In the genomic region with DNA sequence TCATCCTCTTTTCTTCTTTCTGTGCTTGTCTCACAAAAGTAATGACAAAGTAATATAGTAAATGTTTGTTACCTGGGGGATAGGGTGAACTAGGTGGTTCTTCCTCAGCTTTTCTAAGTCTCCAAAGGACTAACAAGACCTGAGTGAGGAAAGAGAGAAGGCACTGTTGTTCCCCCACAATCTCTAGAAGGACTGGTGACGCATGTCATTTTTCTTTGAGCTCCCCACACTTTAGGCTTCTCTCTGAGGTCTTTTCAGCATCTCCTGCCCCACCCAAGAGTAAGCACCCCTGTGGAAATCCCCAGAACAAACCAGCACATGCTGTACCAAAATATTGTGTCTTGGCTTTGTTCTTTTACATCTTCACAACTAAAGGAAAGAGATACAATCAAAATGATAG, we compare ENCODE assay signal across 11 cellular contexts. TPM values are rescaled to one million over a fixed set of nuclear protein-coding genes. Genes with fewer than 3 reads are reported as not detected.
DNase-seq lines count a peak whose midpoint lies in the region; ATAC-seq and TF ChIP-seq lines count a peak whose summit lies in the region.
"Had no signal": no experiment of that assay in that cellular context is flagged by ENCODE, and none has a peak within 500 bp of the region (broad histone marks: within the 10 kb centered on the region; RNA-seq: fewer than 3 reads in every experiment).

No MANE protein-coding gene starts in this region.

- no peak overlapping the region for H2BK120ac ChIP-seq in H9 (ENCODE audit: low read depth, low read length, poor library complexity, severe bottlenecking)

- no peak overlapping the region for H3K56ac ChIP-seq in H9 (ENCODE audit: insufficient read length, low read depth, low read length)

- H3K9me3 Mint-ChIP-seq in naive thymus-derived CD8-positive, alpha-beta T cell: no peaks in the 10 kb centered on the region
- H3K9me3 Mint-ChIP-seq in H9: no peaks in the 10 kb centered on the region; a peak in 1 of 5 replicates

- no peak overlapping the region for H2BK5ac ChIP-seq in H9 (ENCODE audit: insufficient read length, low read length)

- no peak overlapping the region for H2BK20ac ChIP-seq in H9 (ENCODE audit: low read depth, low read length, poor library complexity, severe bottlenecking)

- no peak overlapping the region for H3T11ph ChIP-seq in H9 (ENCODE audit: low read length)

- no peak overlapping the region for H4K5ac ChIP-seq in H9 (ENCODE audit: insufficient read length, low read depth, low read length)

- no peak overlapping the region for H3K4me3 ChIP-seq in left ventricle myocardium inferior
- H3K4me3 ChIP-seq in right atrium auricular region: no peak overlapping the region
- peak overlapping the region in 2 of 4 donors; percentile 2 to 12 for H3K4me3 ChIP-seq in upper lobe of left lung
- H3K4me3 ChIP-seq: heart right ventricle had no signal

- DNase-seq in left ventricle myocardium inferior: no peak
- DNase-seq in right atrium auricular region (ENCODE audit: low spot score): no peak
- peak; percentile 64 for DNase-seq in activated effector memory CD4-positive, alpha-beta T cell treated with Interleukin-2 at 50 U/mL for 16 hours
- DNase-seq in naive thymus-derived CD8-positive, alpha-beta T cell: peak; percentile 21 to 96 (median 82)
- DNase-seq in upper lobe of left lung: no peak
- no peak for DNase-seq in COR-L47 (lab: John Stamatoyannopoulos, UW)
- DNase-seq in SW480 (ENCODE audit: low spot score): no peak
- no peak for DNase-seq in H9
- DNase-seq: cerebellar nuclear complex, heart right ventricle, NCI-H2107 had no signal

- no peak for TF ChIP-seq CTCF in left ventricle myocardium inferior (IDR thresholded peaks at IDR 0.05; ENCODE audit: borderline replicate concordance)
- TF ChIP-seq CTCF in right atrium auricular region (IDR thresholded peaks at IDR 0.05): no peak
- TF ChIP-seq CTCF in upper lobe of left lung (IDR thresholded peaks at IDR 0.05): no peak
- no peak for TF ChIP-seq CTCF in H9 (conservative IDR thresholded peaks at IDR 0.05)

- no peak overlapping the region for H2BK15ac ChIP-seq in H9 (ENCODE audit: low read depth, low read length)

- no peaks in the 10 kb centered on the region for H3K79me2 ChIP-seq in H9 (ENCODE audit: insufficient read depth, low read length)

- H2BK12ac ChIP-seq in H9 (ENCODE audit: insufficient read length, low read depth, low read length): no peak overlapping the region

- H3K27ac ChIP-seq in left ventricle myocardium inferior (replicated peaks): peak overlapping the region; percentile 45
- H3K27ac ChIP-seq in right atrium auricular region: no peak overlapping the region
- H3K27ac ChIP-seq in upper lobe of left lung: peak overlapping the region; percentile 77 to 92 (median 86)
- no peak overlapping the region for H3K27ac ChIP-seq in H9 (ENCODE audit: insufficient read length, low read depth, low read length)

- no peaks in the 10 kb centered on the region for H3K36me3 ChIP-seq in left ventricle myocardium inferior
- H3K36me3 ChIP-seq in right atrium auricular region: no peaks in the 10 kb centered on the region
- no peaks in the 10 kb centered on the region for H3K36me3 ChIP-seq in upper lobe of left lung
- H3K36me3 ChIP-seq: heart right ventricle had no signal

- H2AFZ ChIP-seq in H9 (ENCODE audit: low read length): no peak overlapping the region

- H2AK5ac ChIP-seq in H9 (ENCODE audit: insufficient read length, low read length): no peak overlapping the region

- H4K20me1 ChIP-seq in H9 (ENCODE audit: control insufficient read depth, insufficient read depth, insufficient read length): no peaks in the 10 kb centered on the region

- no peak overlapping the region for H4K8ac ChIP-seq in H9 (replicated peaks; ENCODE audit: insufficient read length, low read depth, low read length)

- peak in 2 of 4 donors; percentile 19 to 61 for TF ChIP-seq POLR2A in upper lobe of left lung (IDR thresholded peaks at IDR 0.05)

- H3K4ac ChIP-seq in H9 (ENCODE audit: low read depth, low read length): no peak overlapping the region

- H3K4me1 ChIP-seq in left ventricle myocardium inferior: peaks cover 4% of the 10 kb centered on the region
- H3K4me1 ChIP-seq in right atrium auricular region: peaks cover 0 to 8% of the 10 kb centered on the region in 2 donors
- H3K4me1 ChIP-seq in upper lobe of left lung: peaks cover 13 to 23% (median 16%) of the 10 kb centered on the region in 4 donors
- peaks cover 4% of the 10 kb centered on the region; the same call in 1 of the 2 replicates for H3K4me1 ChIP-seq in H9 (ENCODE audit: insufficient read depth, low read length)

- H3K27ac Mint-ChIP-seq in naive thymus-derived CD8-positive, alpha-beta T cell: peak overlapping the region; percentile 95 to 100 (median 100)
- H3K27ac Mint-ChIP-seq in H9: no peak overlapping the region

- H3K4me3 Mint-ChIP-seq in naive thymus-derived CD8-positive, alpha-beta T cell: peak overlapping the region; percentile 82 to 97 (median 90)
- no peak overlapping the region for H3K4me3 Mint-ChIP-seq in H9

- H3K36me3 Mint-ChIP-seq in naive thymus-derived CD8-positive, alpha-beta T cell: peaks cover 17 to 22% (median 22%) of the 10 kb centered on the region in 3 donors
- H3K36me3 Mint-ChIP-seq in H9 (ENCODE audit: insufficient read depth in 1 of 3, low read depth in 3 of 3): no peaks in the 10 kb centered on the region

- no peak overlapping the region for H3K23ac ChIP-seq in H9 (ENCODE audit: insufficient read length, low read depth, low read length)

- H4K91ac ChIP-seq in H9 (ENCODE audit: insufficient read length, low read depth, low read length): no peak overlapping the region

- intact Hi-C loops in left ventricle myocardium inferior (cut with micrococcal nuclease): no loop called here

- H3K79me1 ChIP-seq in H9 (ENCODE audit: insufficient read depth, low read depth, low read length, poor library complexity, severe bottlenecking): no peaks in the 10 kb centered on the region

- POLR2A ChIA-PET in naive thymus-derived CD8-positive, alpha-beta T cell (lab: Charles Lee): interaction anchor here (0.6 to 17.7 kb wide), 26 partner anchors 9 to 388 kb away, joined by 3 to 989 read pairs (median 7); a partner anchor contains a TSS

- H3K27me3 Mint-ChIP-seq in naive thymus-derived CD8-positive, alpha-beta T cell: no peaks in the 10 kb centered on the region
- H3K27me3 Mint-ChIP-seq in H9 (ENCODE audit: low read depth): peaks cover 3% of the 10 kb centered on the region; the same call in 1 of the 2 replicates

- no peak overlapping the region for H3K9ac ChIP-seq in H9 (ENCODE audit: extremely low read depth, insufficient read length, low read length)

- H3K4me1 Mint-ChIP-seq in naive thymus-derived CD8-positive, alpha-beta T cell: peaks cover 28 to 76% (median 67%) of the 10 kb centered on the region in 4 donors
- peaks cover 10 to 15% of the 10 kb centered on the region in 2 experiments for H3K4me1 Mint-ChIP-seq in H9

- H3K23me2 ChIP-seq in H9 (ENCODE audit: insufficient read length, low read depth, low read length, poor library complexity, severe bottlenecking): no peaks in the 10 kb centered on the region

- H3K14ac ChIP-seq in H9 (ENCODE audit: insufficient read depth, low read length): no peak overlapping the region

- ATAC-seq in naive thymus-derived CD8-positive, alpha-beta T cell: peak; percentile 67 to 72
- peak in 1 of 2 donors; percentile 39 for ATAC-seq in upper lobe of left lung (ENCODE audit: low FRiP score in 2 of 2)

- WGBS in upper lobe of left lung, 2 donors: 73 to 79% methylated on average over 1 of the region's 1 CpG
- WGBS in H9 (ENCODE audit: extremely low coverage, insufficient read length, low lambda C conversion rate): no CpG with 5 or more reads among the region's 1 CpG

- H3K18ac ChIP-seq in H9 (ENCODE audit: insufficient read length, low read depth, low read length): no peak overlapping the region

- H3K27me3 ChIP-seq in left ventricle myocardium inferior (ENCODE audit: low read depth) (no peaks in the 10 kb centered on the region), right atrium auricular region (no peaks in the 10 kb centered on the region), upper lobe of left lung (no peaks in the 10 kb centered on the region), H9 (ENCODE audit: insufficient read depth, low read length) (no peaks in the 10 kb centered on the region)

- no peak overlapping the region for H3K4me2 ChIP-seq in H9 (ENCODE audit: insufficient read depth, insufficient read length, low read length)

- TF ChIP-seq EP300 in upper lobe of left lung (IDR thresholded peaks at IDR 0.05): peak in 3 of 4 donors; percentile 22 to 95 (median 80)

- no peaks in the 10 kb centered on the region for H3K9me3 ChIP-seq in left ventricle myocardium inferior (replicated peaks)
- no peaks in the 10 kb centered on the region for H3K9me3 ChIP-seq in right atrium auricular region
- H3K9me3 ChIP-seq in upper lobe of left lung: no peaks in the 10 kb centered on the region
- no peaks in the 10 kb centered on the region for H3K9me3 ChIP-seq in H9 (ENCODE audit: control insufficient read depth, low read depth, low read length)
- H3K9me3 ChIP-seq: heart right ventricle had no signal

RNA-seq across cellular contexts. Expression of a gene that starts 2.4 kb away (rescaled TPM):
- total RNA-seq in left ventricle myocardium inferior (0.66 TPM), right atrium auricular region (1 to 10 TPM; 3.1 to 3.2 TPM), upper lobe of left lung (100 to 1,000 TPM in 2 of 6 donors, 10 to 100 TPM in 4; 86.8 to 139 (median 94.7) TPM), H9 (2021) (not detected in 2 replicates)
- total RNA-seq in naive thymus-derived CD8-positive, alpha-beta T cell: 1,000 to 10,000 TPM; 1,319 to 1,437 TPM
- 100 to 1,000 TPM; 569 to 668 (median 661) TPM for polyA plus RNA-seq in naive thymus-derived CD8-positive, alpha-beta T cell

Comparison
In these comparisons a context has a peak if more than half of its experiments do, and no peak if none do; other contexts are left out.
1. H3K27ac ChIP-seq: peak in left ventricle myocardium inferior (single experiment) and upper lobe of left lung (4 of 4); none in right atrium auricular region (0 of 2) and H9 (single experiment).
2. DNase-seq: peak in activated effector memory CD4-positive, alpha-beta T cell treated with Interleukin-2 at 50 U/mL for 16 hours (single experiment) and naive thymus-derived CD8-positive, alpha-beta T cell (10 of 10); none in left ventricle myocardium inferior (single experiment), right atrium auricular region (single experiment), upper lobe of left lung (0 of 2), COR-L47 (single experiment), SW480 (single experiment) and H9 (single experiment).
3. H3K27ac Mint-ChIP-seq: peak in naive thymus-derived CD8-positive, alpha-beta T cell (10 of 10); none in H9 (0 of 3).
4. H3K4me3 Mint-ChIP-seq: peak in naive thymus-derived CD8-positive, alpha-beta T cell (10 of 10); none in H9 (0 of 2).
5. RNA of a gene that starts 2.4 kb away (total RNA-seq): 1,319 to 1,437 TPM in naive thymus-derived CD8-positive, alpha-beta T cell and 86.8 to 139 TPM in upper lobe of left lung; 3.1 to 3.2 TPM in right atrium auricular region, 0.66 TPM in left ventricle myocardium inferior (single experiment) and not detected in H9; every median in the first group is over 10 times any median in the second.